2 cellular contexts compared by ENCODE assay signal in the genomic region with DNA sequence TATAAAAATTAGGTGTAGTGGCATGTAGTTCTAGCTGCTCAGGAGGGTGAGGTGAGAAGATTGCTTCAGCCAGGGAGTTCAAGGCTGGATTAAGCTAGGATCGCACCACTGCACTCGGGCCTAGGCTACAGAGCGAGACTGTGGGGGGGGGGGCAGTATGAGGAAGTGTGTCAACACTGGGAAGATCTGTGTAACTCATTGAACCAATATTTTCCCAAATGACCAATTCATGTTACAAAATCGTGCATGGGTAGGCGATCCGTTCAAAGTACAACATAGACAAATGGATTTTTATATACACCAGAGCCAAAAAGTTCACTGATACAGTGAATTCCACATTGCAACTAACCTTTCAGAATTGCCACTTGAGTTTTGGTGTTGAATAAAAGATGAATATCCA.
TF ChIP-seq lines count a peak whose summit lies in the region.

No MANE protein-coding gene starts in this region.

TF ChIP-seq in GM23338, 12 proteins besides CTCF, POLR2A, EP300 and RAD21 (continued from another document):
- TF ChIP-seq CREB1 (CRISPR knock-in tag; IDR thresholded peaks at IDR 0.05; ENCODE audit: low read depth) (no peak), JUNB (IDR thresholded peaks at IDR 0.05; ENCODE audit: unreplicated experiment) (no peak), POLR2AphosphoS5 (IDR thresholded peaks at IDR 0.05; ENCODE audit: low read depth) (no peak), ETS1 (IDR thresholded peaks at IDR 0.05) (no peak), EZH2 (IDR thresholded peaks at IDR 0.05; ENCODE audit: low read depth, unreplicated experiment) (no peak)
- TF ChIP-seq, protein P1, sequence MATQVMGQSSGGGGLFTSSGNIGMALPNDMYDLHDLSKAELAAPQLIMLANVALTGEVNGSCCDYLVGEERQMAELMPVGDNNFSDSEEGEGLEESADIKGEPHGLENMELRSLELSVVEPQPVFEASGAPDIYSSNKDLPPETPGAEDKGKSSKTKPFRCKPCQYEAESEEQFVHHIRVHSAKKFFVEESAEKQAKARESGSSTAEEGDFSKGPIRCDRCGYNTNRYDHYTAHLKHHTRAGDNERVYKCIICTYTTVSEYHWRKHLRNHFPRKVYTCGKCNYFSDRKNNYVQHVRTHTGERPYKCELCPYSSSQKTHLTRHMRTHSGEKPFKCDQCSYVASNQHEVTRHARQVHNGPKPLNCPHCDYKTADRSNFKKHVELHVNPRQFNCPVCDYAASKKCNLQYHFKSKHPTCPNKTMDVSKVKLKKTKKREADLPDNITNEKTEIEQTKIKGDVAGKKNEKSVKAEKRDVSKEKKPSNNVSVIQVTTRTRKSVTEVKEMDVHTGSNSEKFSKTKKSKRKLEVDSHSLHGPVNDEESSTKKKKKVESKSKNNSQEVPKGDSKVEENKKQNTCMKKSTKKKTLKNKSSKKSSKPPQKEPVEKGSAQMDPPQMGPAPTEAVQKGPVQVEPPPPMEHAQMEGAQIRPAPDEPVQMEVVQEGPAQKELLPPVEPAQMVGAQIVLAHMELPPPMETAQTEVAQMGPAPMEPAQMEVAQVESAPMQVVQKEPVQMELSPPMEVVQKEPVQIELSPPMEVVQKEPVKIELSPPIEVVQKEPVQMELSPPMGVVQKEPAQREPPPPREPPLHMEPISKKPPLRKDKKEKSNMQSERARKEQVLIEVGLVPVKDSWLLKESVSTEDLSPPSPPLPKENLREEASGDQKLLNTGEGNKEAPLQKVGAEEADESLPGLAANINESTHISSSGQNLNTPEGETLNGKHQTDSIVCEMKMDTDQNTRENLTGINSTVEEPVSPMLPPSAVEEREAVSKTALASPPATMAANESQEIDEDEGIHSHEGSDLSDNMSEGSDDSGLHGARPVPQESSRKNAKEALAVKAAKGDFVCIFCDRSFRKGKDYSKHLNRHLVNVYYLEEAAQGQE (IDR thresholded peaks at IDR 0.05; ENCODE audit: unreplicated experiment) = no peak
- TF ChIP-seq, protein P2, sequence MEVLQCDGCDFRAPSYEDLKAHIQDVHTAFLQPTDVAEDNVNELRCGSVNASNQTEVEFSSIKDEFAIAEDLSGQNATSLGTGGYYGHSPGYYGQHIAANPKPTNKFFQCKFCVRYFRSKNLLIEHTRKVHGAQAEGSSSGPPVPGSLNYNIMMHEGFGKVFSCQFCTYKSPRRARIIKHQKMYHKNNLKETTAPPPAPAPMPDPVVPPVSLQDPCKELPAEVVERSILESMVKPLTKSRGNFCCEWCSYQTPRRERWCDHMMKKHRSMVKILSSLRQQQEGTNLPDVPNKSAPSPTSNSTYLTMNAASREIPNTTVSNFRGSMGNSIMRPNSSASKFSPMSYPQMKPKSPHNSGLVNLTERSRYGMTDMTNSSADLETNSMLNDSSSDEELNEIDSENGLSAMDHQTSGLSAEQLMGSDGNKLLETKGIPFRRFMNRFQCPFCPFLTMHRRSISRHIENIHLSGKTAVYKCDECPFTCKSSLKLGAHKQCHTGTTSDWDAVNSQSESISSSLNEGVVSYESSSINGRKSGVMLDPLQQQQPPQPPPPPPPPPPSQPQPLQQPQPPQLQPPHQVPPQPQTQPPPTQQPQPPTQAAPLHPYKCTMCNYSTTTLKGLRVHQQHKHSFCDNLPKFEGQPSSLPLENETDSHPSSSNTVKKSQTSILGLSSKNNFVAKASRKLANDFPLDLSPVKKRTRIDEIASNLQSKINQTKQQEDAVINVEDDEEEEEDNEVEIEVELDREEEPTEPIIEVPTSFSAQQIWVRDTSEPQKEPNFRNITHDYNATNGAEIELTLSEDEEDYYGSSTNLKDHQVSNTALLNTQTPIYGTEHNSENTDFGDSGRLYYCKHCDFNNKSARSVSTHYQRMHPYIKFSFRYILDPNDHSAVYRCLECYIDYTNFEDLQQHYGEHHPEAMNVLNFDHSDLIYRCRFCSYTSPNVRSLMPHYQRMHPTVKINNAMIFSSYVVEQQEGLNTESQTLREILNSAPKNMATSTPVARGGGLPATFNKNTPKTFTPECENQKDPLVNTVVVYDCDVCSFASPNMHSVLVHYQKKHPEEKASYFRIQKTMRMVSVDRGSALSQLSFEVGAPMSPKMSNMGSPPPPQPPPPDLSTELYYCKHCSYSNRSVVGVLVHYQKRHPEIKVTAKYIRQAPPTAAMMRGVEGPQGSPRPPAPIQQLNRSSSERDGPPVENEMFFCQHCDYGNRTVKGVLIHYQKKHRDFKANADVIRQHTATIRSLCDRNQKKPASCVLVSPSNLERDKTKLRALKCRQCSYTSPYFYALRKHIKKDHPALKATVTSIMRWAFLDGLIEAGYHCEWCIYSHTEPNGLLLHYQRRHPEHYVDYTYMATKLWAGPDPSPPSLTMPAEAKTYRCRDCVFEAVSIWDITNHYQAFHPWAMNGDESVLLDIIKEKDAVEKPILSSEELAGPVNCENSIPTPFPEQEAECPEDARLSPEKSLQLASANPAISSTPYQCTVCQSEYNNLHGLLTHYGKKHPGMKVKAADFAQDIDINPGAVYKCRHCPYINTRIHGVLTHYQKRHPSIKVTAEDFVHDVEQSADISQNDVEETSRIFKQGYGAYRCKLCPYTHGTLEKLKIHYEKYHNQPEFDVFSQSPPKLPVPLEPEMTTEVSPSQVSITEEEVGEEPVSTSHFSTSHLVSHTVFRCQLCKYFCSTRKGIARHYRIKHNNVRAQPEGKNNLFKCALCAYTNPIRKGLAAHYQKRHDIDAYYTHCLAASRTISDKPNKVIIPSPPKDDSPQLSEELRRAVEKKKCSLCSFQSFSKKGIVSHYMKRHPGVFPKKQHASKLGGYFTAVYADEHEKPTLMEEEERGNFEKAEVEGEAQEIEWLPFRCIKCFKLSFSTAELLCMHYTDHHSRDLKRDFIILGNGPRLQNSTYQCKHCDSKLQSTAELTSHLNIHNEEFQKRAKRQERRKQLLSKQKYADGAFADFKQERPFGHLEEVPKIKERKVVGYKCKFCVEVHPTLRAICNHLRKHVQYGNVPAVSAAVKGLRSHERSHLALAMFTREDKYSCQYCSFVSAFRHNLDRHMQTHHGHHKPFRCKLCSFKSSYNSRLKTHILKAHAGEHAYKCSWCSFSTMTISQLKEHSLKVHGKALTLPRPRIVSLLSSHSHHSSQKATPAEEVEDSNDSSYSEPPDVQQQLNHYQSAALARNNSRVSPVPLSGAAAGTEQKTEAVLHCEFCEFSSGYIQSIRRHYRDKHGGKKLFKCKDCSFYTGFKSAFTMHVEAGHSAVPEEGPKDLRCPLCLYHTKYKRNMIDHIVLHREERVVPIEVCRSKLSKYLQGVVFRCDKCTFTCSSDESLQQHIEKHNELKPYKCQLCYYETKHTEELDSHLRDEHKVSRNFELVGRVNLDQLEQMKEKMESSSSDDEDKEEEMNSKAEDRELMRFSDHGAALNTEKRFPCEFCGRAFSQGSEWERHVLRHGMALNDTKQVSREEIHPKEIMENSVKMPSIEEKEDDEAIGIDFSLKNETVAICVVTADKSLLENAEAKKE (CRISPR knock-in tag; IDR thresholded peaks at IDR 0.05) = no peak

TF ChIP-seq in K562, 482 proteins besides CTCF, POLR2A, EP300 and RAD21 (continued from another document):
- TF ChIP-seq ZNF740 (CRISPR knock-in tag; IDR thresholded peaks at IDR 0.05) (peak; percentile 33; the same call in 1 of the 2 replicates), ZNF740 (tag; IDR thresholded peaks at IDR 0.05) (no peak), SPI1 (IDR thresholded peaks at IDR 0.05; ENCODE audit: borderline replicate concordance, low read depth, low read length) (peak; percentile 47; the same call in 1 of the 2 replicates)
